2 cellular contexts compared by ENCODE assay signal in genomic region chr16:3714378-3714777, GRCh38.
A peak's percentile ranks its signal among the peaks of the same experiment; 100 is the strongest.
TF ChIP-seq lines count a peak whose summit lies in the region.

No MANE protein-coding gene starts in this region.

TF ChIP-seq in HEK293, 187 proteins besides CTCF, POLR2A, EP300 and RAD21:
- TF ChIP-seq ZNF121 (tag by site-specific recombination; IDR thresholded peaks at IDR 0.05): peak; percentile 85
TF ChIP-seq in HEK293: peak in this region for 1; not testable (repeated sequence) for 186.

TF ChIP-seq in HepG2, 621 proteins besides CTCF, POLR2A, EP300 and RAD21:
- TF ChIP-seq ZNF121 (CRISPR knock-in tag; IDR thresholded peaks at IDR 0.05) (peak; percentile 83), FOXO4 (CRISPR knock-in tag; conservative IDR thresholded peaks at IDR 0.05) (0 out of 2 replicates have a peak, but pooled peaks have one; percentile 51)
